22 cellular contexts compared by ENCODE assay signal in genomic region chr22:44594951-44595350, GRCh38.
"Had no signal": no experiment of that assay in that cellular context is flagged by ENCODE, and none has a peak within 500 bp of the region (broad histone marks: within the 10 kb centered on the region; RNA-seq: fewer than 3 reads in every experiment).

No MANE protein-coding gene starts in this region.

- H3K9ac ChIP-seq: parathyroid adenoma had no signal

- H3K9me3 Mint-ChIP-seq: activated naive CD4-positive, alpha-beta T cell treated with anti-CD3 and anti-CD28 coated beads, Interleukin-2, amount 50 U/mL, for 24 hours; activated T-cell treated with anti-CD3 and anti-CD28 coated beads, Interleukin-2, amount 50 U/mL, for 72 hours; stimulated activated effector memory CD8-positive, alpha-beta T cell treated with anti-CD3 and anti-CD28 coated beads, Interleukin-12 subunit alpha, Interleukin-12 subunit beta, amount 100 ng/mL, for 72 hours had no signal

- H3K36me3 ChIP-seq: ascending aorta, esophagus muscularis mucosa, gastroesophageal sphincter, left lung, thoracic aorta, upper lobe of right lung had no signal

- DNase-seq: activated CD4-positive, alpha-beta T cell treated with anti-CD3 and anti-CD28 coated beads for 4 hours; activated CD8-positive, alpha-beta memory T cell treated with anti-CD3 and anti-CD28 coated beads for 24 hours; activated CD8-positive, alpha-beta memory T cell treated with anti-CD3 and anti-CD28 coated beads, Interleukin-2, amount 50 U/mL, for 48 hours; activated effector memory CD4-positive, alpha-beta T cell treated with anti-CD3 and anti-CD28 coated beads, Interleukin-2, amount 50 U/mL, for 16 hours; activated T-cell treated with anti-CD3 and anti-CD28 coated beads, Interleukin-2, amount 50 U/mL, for 72 hours; cerebellar nuclear complex; cortex of kidney; effector CD4-positive, alpha-beta T cell; kidney; left lung; mammary epithelial cell; midbrain; stimulated activated CD4-positive, alpha-beta T cell treated with anti-CD3 and anti-CD28 coated beads, Interleukin-4, amount 100 ng/mL, for 24 hours; upper lobe of right lung had no signal

- H3K4me3 Mint-ChIP-seq: activated naive CD4-positive, alpha-beta T cell treated with anti-CD3 and anti-CD28 coated beads, Interleukin-2, amount 50 U/mL, for 24 hours; activated T-cell treated with anti-CD3 and anti-CD28 coated beads, Interleukin-2, amount 50 U/mL, for 72 hours; stimulated activated effector memory CD8-positive, alpha-beta T cell treated with anti-CD3 and anti-CD28 coated beads, Interleukin-12 subunit alpha, Interleukin-12 subunit beta, amount 100 ng/mL, for 72 hours had no signal

- H3K27ac Mint-ChIP-seq: activated naive CD4-positive, alpha-beta T cell treated with anti-CD3 and anti-CD28 coated beads, Interleukin-2, amount 50 U/mL, for 24 hours; activated T-cell treated with anti-CD3 and anti-CD28 coated beads, Interleukin-2, amount 50 U/mL, for 72 hours; stimulated activated effector memory CD8-positive, alpha-beta T cell treated with anti-CD3 and anti-CD28 coated beads, Interleukin-12 subunit alpha, Interleukin-12 subunit beta, amount 100 ng/mL, for 72 hours had no signal

- H3K79me2 ChIP-seq: parathyroid adenoma had no signal

- H3K36me3 Mint-ChIP-seq: activated naive CD4-positive, alpha-beta T cell treated with anti-CD3 and anti-CD28 coated beads, Interleukin-2, amount 50 U/mL, for 24 hours; stimulated activated effector memory CD8-positive, alpha-beta T cell treated with anti-CD3 and anti-CD28 coated beads, Interleukin-12 subunit alpha, Interleukin-12 subunit beta, amount 100 ng/mL, for 72 hours had no signal

- H3K27ac ChIP-seq: ascending aorta, esophagus muscularis mucosa, gastroesophageal sphincter, left lung, parathyroid adenoma, thoracic aorta, upper lobe of right lung had no signal

- H3K4me3 ChIP-seq: ascending aorta, esophagus muscularis mucosa, gastroesophageal sphincter, left lung, thoracic aorta, upper lobe of right lung had no signal

- H3K27me3 ChIP-seq: ascending aorta had no signal

- H3K4me1 Mint-ChIP-seq: activated naive CD4-positive, alpha-beta T cell treated with anti-CD3 and anti-CD28 coated beads, Interleukin-2, amount 50 U/mL, for 24 hours had no signal

- H2AFZ ChIP-seq: parathyroid adenoma had no signal

- H3K9me3 ChIP-seq: ascending aorta, gastroesophageal sphincter, left lung, thoracic aorta, upper lobe of right lung had no signal

- H3K4me1 ChIP-seq: ascending aorta, gastroesophageal sphincter, left lung, parathyroid adenoma had no signal

- ATAC-seq: gastroesophageal sphincter; left lung; sciatic nerve; stimulated activated effector memory CD8-positive, alpha-beta T cell treated with anti-CD3 and anti-CD28 coated beads, Interleukin-12 subunit alpha, Interleukin-12 subunit beta, amount 100 ng/mL, for 72 hours; upper lobe of right lung had no signal
